In genomic region chr16:60922920-60923319, GRCh38 we compare ENCODE assay signal across 6 cellular contexts.
"Had no signal": no experiment of that assay in that cellular context is flagged by ENCODE, and none has a peak within 500 bp of the region (broad histone marks: within the 10 kb centered on the region; RNA-seq: fewer than 3 reads in every experiment).

No MANE protein-coding gene starts in this region.

- H3K36me3 Mint-ChIP-seq: IgD-negative memory B cell had no signal

- H3K4me3 Mint-ChIP-seq: IgD-negative memory B cell had no signal

- H3K27ac ChIP-seq: HL-60 had no signal

- ATAC-seq: HepG2, K562 had no signal

- H3K4me3 ChIP-seq: K562 had no signal

- DNase-seq: IMR-90, KBM-7 had no signal

- H3K27me3 Mint-ChIP-seq: IgD-negative memory B cell had no signal

- H3K27ac Mint-ChIP-seq: IgD-negative memory B cell had no signal

- H3K4me1 Mint-ChIP-seq: IgD-negative memory B cell had no signal
